In the genomic region with DNA sequence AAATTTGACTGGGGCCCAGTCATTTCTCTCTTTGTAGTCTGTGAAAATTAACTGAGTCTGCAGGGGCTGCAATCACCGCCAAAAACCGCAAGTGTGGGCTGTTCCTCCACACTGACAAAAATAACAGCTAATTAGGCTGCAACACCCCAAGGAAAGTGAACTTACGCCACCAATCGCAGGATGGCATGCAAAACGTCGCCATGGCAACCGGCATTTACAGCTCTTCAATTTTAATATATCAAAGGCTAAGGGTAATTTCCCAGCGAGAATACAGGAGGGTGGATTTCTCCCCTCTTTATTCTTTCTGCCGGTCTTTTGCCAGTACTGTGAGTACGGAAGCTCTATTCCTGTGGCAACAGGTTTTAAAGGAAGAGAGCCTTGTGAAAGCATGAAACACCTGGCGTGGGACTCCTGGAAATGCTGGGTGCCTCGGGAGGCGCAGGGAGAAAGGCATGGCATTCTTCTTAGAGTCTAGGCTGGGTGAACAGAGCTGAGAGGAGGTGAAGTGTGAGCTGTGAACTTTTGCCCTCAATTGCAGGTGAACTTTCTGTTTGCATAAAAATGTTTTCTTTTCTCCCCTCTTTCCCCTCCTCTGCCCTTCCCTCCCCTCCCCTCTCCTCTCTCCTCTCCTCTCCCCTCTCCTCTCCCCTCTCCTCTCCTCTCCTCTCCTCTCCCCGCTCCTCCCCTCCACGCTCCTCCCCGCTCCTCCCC, we compare ENCODE assay signal across 8 cellular contexts.
DNase-seq lines count a peak whose midpoint lies in the region; ATAC-seq lines count a peak whose summit lies in the region.

No MANE protein-coding gene starts in this region.

- peak; percentile 29 for DNase-seq in DMS53 (lab: John Stamatoyannopoulos, UW)
- DNase-seq in DMS53 treated with DMSO at 0.1 percent for 48 hours (lab: John Stamatoyannopoulos, UW; ENCODE audit: unreplicated experiment) = no peak
- DNase-seq in NCI-H748 (lab: John Stamatoyannopoulos, UW; ENCODE audit: unreplicated experiment) = peak; percentile 86
- peak; percentile 81 for DNase-seq in activated CD8-positive, alpha-beta memory T cell treated with anti-CD3 and anti-CD28 coated beads, Interleukin-2, amount 50 U/mL, for 4 hours
- peak; percentile 15 to 24 for DNase-seq in hippocampal formation (lab: John Stamatoyannopoulos, UW)
- peak; percentile 69 to 85 (median 80) for DNase-seq in stimulated activated CD4-positive, alpha-beta T cell treated with anti-CD3 and anti-CD28 coated beads, TNF-alpha, amount 100 ng/mL, for 24 hours (ENCODE audit: low read depth in 3 of 3)
- no peak for DNase-seq in cardiac septum (ENCODE audit: low spot score)

- peak; percentile 67 for ATAC-seq in HG03103 (IDR thresholded peaks at IDR 0.05; ENCODE audit: low read depth, unreplicated experiment)

- intact Hi-C loops in cardiac septum (cut with DNase I) = no loop called here

Comparison
In these comparisons a context has a peak if more than half of its experiments do, and no peak if none do; other contexts are left out.
1. DNase-seq: peak in DMS53 (single experiment), NCI-H748 (single experiment), activated CD8-positive, alpha-beta memory T cell treated with anti-CD3 and anti-CD28 coated beads, Interleukin-2, amount 50 U/mL, for 4 hours (single experiment), hippocampal formation (2 of 2) and stimulated activated CD4-positive, alpha-beta T cell treated with anti-CD3 and anti-CD28 coated beads, TNF-alpha, amount 100 ng/mL, for 24 hours (3 of 3); none in DMS53 treated with DMSO at 0.1 percent for 48 hours (single experiment) and cardiac septum (single experiment).